Comparison of ENCODE assay signal across 1 cellular context in genomic region chr7:85554294-85554877, GRCh38.
TF ChIP-seq lines count a peak whose summit lies in the region.

No MANE protein-coding gene starts in this region.

TF ChIP-seq in GM23338, 12 proteins besides CTCF, POLR2A, EP300 and RAD21 (continued from another document):
- no peak for TF ChIP-seq ZNF331 (CRISPR knock-in tag; IDR thresholded peaks at IDR 0.05; ENCODE audit: low read depth)
- TF ChIP-seq POLR2AphosphoS5 (IDR thresholded peaks at IDR 0.05; ENCODE audit: low read depth), result no peak
- no peak for TF ChIP-seq EZH2 (IDR thresholded peaks at IDR 0.05; ENCODE audit: low read depth, unreplicated experiment)
